In genomic region chr2:41943176-41943575, GRCh38 we compare ENCODE assay signal across 22 cellular contexts.
DNase-seq lines count a peak whose midpoint lies in the region; ATAC-seq and TF ChIP-seq lines count a peak whose summit lies in the region.
"Had no signal": no experiment of that assay in that cellular context is flagged by ENCODE, and none has a peak within 500 bp of the region (broad histone marks: within the 10 kb centered on the region; RNA-seq: fewer than 3 reads in every experiment).

No MANE protein-coding gene starts in this region.

- peaks cover 46% of the 10 kb centered on the region for H3K4me1 Mint-ChIP-seq in mesothelial cell of epicardium
- H3K4me1 Mint-ChIP-seq: B cell; CD14-positive monocyte; CD8-positive, alpha-beta memory T cell had no signal

- H3K36me3 Mint-ChIP-seq in mesothelial cell of epicardium: no peaks in the 10 kb centered on the region
- H3K36me3 Mint-ChIP-seq: CD14-positive monocyte; CD8-positive, alpha-beta memory T cell had no signal

- ATAC-seq in heart right ventricle (no peak), right cardiac atrium (no peak), sciatic nerve (peak; percentile 44), aorta (ENCODE audit: low FRiP score) (peak; percentile 44)
- ATAC-seq: GM12878 had no signal

- no peaks in the 10 kb centered on the region for H3K9me3 Mint-ChIP-seq in mesothelial cell of epicardium
- H3K9me3 Mint-ChIP-seq: CD4-positive, alpha-beta T cell; CD8-positive, alpha-beta memory T cell had no signal

- H3K9me3 ChIP-seq in heart right ventricle: no peaks in the 10 kb centered on the region
- H3K9me3 ChIP-seq in right cardiac atrium (ENCODE audit: control insufficient read depth, low read length): no peaks in the 10 kb centered on the region
- no peaks in the 10 kb centered on the region for H3K9me3 ChIP-seq in aorta (ENCODE audit: control insufficient read depth, low read length)
- H3K9me3 ChIP-seq in BE2C: no peaks in the 10 kb centered on the region

- intact Hi-C loops in heart right ventricle (cut with DNase I): loop anchor here in 1 of 10 donors (5.0 kb wide), 1 partner anchor 109 kb away; no protein-coding TSS in a partner anchor
- intact Hi-C loops in right cardiac atrium (cut with DNase I): loop anchor here in 1 of 4 donors (10.0 kb wide), 1 partner anchor 112 kb away; no protein-coding TSS in a partner anchor
- intact Hi-C loops in sciatic nerve (cut with DNase I): no loop called here
- intact Hi-C loops in aorta (cut with DNase I): no loop called here

- H3K4me3 Mint-ChIP-seq in mesothelial cell of epicardium: no peak overlapping the region
- H3K4me3 Mint-ChIP-seq: B cell; CD14-positive monocyte; CD4-positive, alpha-beta T cell; CD8-positive, alpha-beta memory T cell had no signal

- H3K27me3 ChIP-seq in heart right ventricle (no peaks in the 10 kb centered on the region), right cardiac atrium (ENCODE audit: control insufficient read depth, insufficient read depth) (no peaks in the 10 kb centered on the region), aorta (ENCODE audit: control insufficient read depth in 1 of 2, insufficient read depth in 2 of 2, low read length in 1 of 2) (no peaks in the 10 kb centered on the region), BE2C (no peaks in the 10 kb centered on the region)
- H3K27me3 ChIP-seq: BLaER1 treated with 17β-estradiol and CSF1 and Interleukin-3, amounts not matched to agents 10 nM and 100 nM had no signal

- H3K4me1 ChIP-seq in heart right ventricle (peaks cover 10 to 89% (median 35%) of the 10 kb centered on the region in 9 donors), right cardiac atrium (ENCODE audit: control insufficient read depth, insufficient read depth, low read length) (peaks cover 6% of the 10 kb centered on the region), aorta (ENCODE audit: control insufficient read depth in 1 of 2, insufficient read depth in 2 of 2, low read length in 2 of 2) (peaks cover 0 to 3% of the 10 kb centered on the region in 2 donors), BE2C (peaks cover 16% of the 10 kb centered on the region)

- no peak overlapping the region for H3K4me3 ChIP-seq in heart right ventricle
- H3K4me3 ChIP-seq in right cardiac atrium (ENCODE audit: low read length): no peak overlapping the region
- H3K4me3 ChIP-seq in aorta (ENCODE audit: low read length in 2 of 2): no peak overlapping the region
- H3K4me3 ChIP-seq in BE2C (ENCODE audit: low read depth, low read length): no peak overlapping the region
- H3K4me3 ChIP-seq: BLaER1 treated with 17β-estradiol and CSF1 and Interleukin-3, amounts not matched to agents 10 nM and 100 nM; GM12878; GM23248 had no signal

- H3K27ac Mint-ChIP-seq in mesothelial cell of epicardium: peak overlapping the region; percentile 44
- H3K27ac Mint-ChIP-seq: B cell; CD14-positive monocyte; CD4-positive, alpha-beta T cell had no signal

- TF ChIP-seq CTCF in heart right ventricle (IDR thresholded peaks at IDR 0.05) (no peak), mesothelial cell of epicardium (IDR thresholded peaks at IDR 0.05; ENCODE audit: unreplicated experiment) (no peak), BE2C (IDR thresholded peaks at IDR 0.05; ENCODE audit: low read depth, low read length) (no peak)

- H3K27me3 Mint-ChIP-seq in mesothelial cell of epicardium (ENCODE audit: low read depth): no peaks in the 10 kb centered on the region

- 84 to 91% methylated on average over 1 of the region's 1 CpG for WGBS in heart right ventricle, 2 donors
- 76% methylated on average over 1 of the region's 1 CpG for WGBS in right cardiac atrium
- whole genome bisulfite sequencing in aorta, 2 donors: 13 to 22% methylated on average over 1 of the region's 1 CpG

- H3K36me3 ChIP-seq in heart right ventricle (no peaks in the 10 kb centered on the region), aorta (ENCODE audit: control insufficient read depth in 1 of 2, insufficient read depth in 2 of 2, low read length in 1 of 2) (no peaks in the 10 kb centered on the region), BE2C (no peaks in the 10 kb centered on the region)
- H3K36me3 ChIP-seq: BLaER1 treated with 17β-estradiol and CSF1 and Interleukin-3, amounts not matched to agents 10 nM and 100 nM had no signal

- DNase-seq in heart right ventricle: no peak
- DNase-seq in right cardiac atrium: no peak
- no peak for DNase-seq in mesothelial cell of epicardium (ENCODE audit: low spot score in 2 of 2, unreplicated experiment in 2 of 2)
- DNase-seq in sciatic nerve (ENCODE audit: low spot score): no peak
- no peak for DNase-seq in aorta
- DNase-seq in NOMO-1 treated with DMSO at 0.1 percent for 48 hours (lab: John Stamatoyannopoulos, UW; ENCODE audit: unreplicated experiment): no peak
- no peak for DNase-seq in NCI-H1694 treated with DMSO at 0.1 percent for 48 hours (lab: John Stamatoyannopoulos, UW)
- DNase-seq in BE2C: no peak
- DNase-seq: CD4-positive, alpha-beta T cell; CD8-positive, alpha-beta memory T cell; DMS 273 treated with DMSO at 0.1 percent for 48 hours; DMS79; EL; GDM1; GM23248; H7; HCEC 1CT had no signal

- peak overlapping the region in 6 of 10 donors; percentile 42 to 82 (median 76) for H3K27ac ChIP-seq in heart right ventricle
- no peak overlapping the region for H3K27ac ChIP-seq in right cardiac atrium (ENCODE audit: low read length)
- H3K27ac ChIP-seq in aorta (ENCODE audit: low read depth in 1 of 2, low read length in 2 of 2): no peak overlapping the region
- H3K27ac ChIP-seq: 22Rv1; BLaER1 treated with 17β-estradiol and CSF1 and Interleukin-3, amounts not matched to agents 10 nM and 100 nM; GM23248 had no signal

Comparison
In these comparisons a context has a peak if more than half of its experiments do, and no peak if none do; other contexts are left out.
1. H3K27ac ChIP-seq: peak in heart right ventricle (6 of 10); none in right cardiac atrium (single experiment) and aorta (0 of 2).
2. ATAC-seq: peak in sciatic nerve (single experiment) and aorta (single experiment); none in heart right ventricle (0 of 8) and right cardiac atrium (0 of 2).